7 cellular contexts compared by ENCODE assay signal in genomic region chr19:55503447-55504251, GRCh38. TPM values are rescaled to one million over a fixed set of nuclear protein-coding genes. Genes with fewer than 3 reads are reported as not detected.
DNase-seq lines count a peak whose midpoint lies in the region; ATAC-seq and TF ChIP-seq lines count a peak whose summit lies in the region.

No MANE protein-coding gene starts in this region.

- peak overlapping the region; percentile 78 to 89 (median 89) for H3K27ac ChIP-seq in sigmoid colon

- 16 to 29% methylated on average over 68 of the region's 68 CpGs for WGBS in sigmoid colon, 2 donors

- no peak for TF ChIP-seq EP300 in sigmoid colon (IDR thresholded peaks at IDR 0.05)

- H3K36me3 ChIP-seq in sigmoid colon, result peaks cover 11 to 34% (median 19%) of the 10 kb centered on the region in 4 donors

- no peaks in the 10 kb centered on the region for H3K27me3 ChIP-seq in sigmoid colon

- peaks cover 0 to 20% (median 10%) of the 10 kb centered on the region in 4 donors for H3K4me1 ChIP-seq in sigmoid colon

- peak; percentile 98 to 99 (median 99) for TF ChIP-seq CTCF in sigmoid colon (IDR thresholded peaks at IDR 0.05)

- ATAC-seq in GM18502 (IDR thresholded peaks at IDR 0.05; ENCODE audit: poor library complexity, unreplicated experiment), result peak; percentile 90
- ATAC-seq in HG02943 (IDR thresholded peaks at IDR 0.05; ENCODE audit: low read depth, unreplicated experiment), result peak; percentile 83

- intact Hi-C loops in sigmoid colon (cut with DNase I), result loop anchor here (1.0 to 10.0 kb wide), 3 partner anchors 35 to 361 kb away; partner anchors contain the start of gene UBE2S

- H3K4me3 ChIP-seq in sigmoid colon, result peak overlapping the region; percentile 34 to 54 (median 46)

- TF ChIP-seq POLR2A in sigmoid colon (IDR thresholded peaks at IDR 0.05), result no peak

- no peaks in the 10 kb centered on the region for H3K9me3 ChIP-seq in sigmoid colon

- peak; percentile 75 to 87 for DNase-seq in NCI-H187 (lab: John Stamatoyannopoulos, UW)
- peak; percentile 85 for DNase-seq in T1000 (lab: John Stamatoyannopoulos, UW)
- peak; percentile 97 for DNase-seq in astrocyte of the hippocampus (ENCODE audit: low read depth, low spot score)
- peak; percentile 77 to 99 (median 92) for DNase-seq in hypothalamus (lab: John Stamatoyannopoulos, UW)
- peak; percentile 97 for DNase-seq in sigmoid colon

RNA-seq across cellular contexts. Expression of gene SSC5D, which starts 15.4 kb away (rescaled TPM):
- 10 to 100 TPM in 3 of 4 donors, 1 to 10 TPM in 1; 9.9 to 66.7 (median 19.2) TPM for total RNA-seq in sigmoid colon
- 1 to 10 TPM in 2 of 3 donors, not detected in 1; 1.2 to 3.8 TPM for polyA plus RNA-seq in sigmoid colon

RNA-seq across cellular contexts. Expression of gene NAT14, which starts 18.7 kb away (rescaled TPM):
- 10 to 100 TPM in 1 of 4 donors, 1 to 10 TPM in 3; 6.4 to 10.5 (median 8.4) TPM for total RNA-seq in sigmoid colon
- polyA plus RNA-seq in sigmoid colon, result 10 to 100 TPM in 1 of 3 donors, 1 to 10 TPM in 2; 1.4 to 13.7 (median 2.4) TPM

RNA-seq across cellular contexts. Expression of gene ZNF628, which starts 27.2 kb away (rescaled TPM):
- total RNA-seq in sigmoid colon, result 10 to 100 TPM in 1 of 4 donors, 1 to 10 TPM in 3; 1.4 to 15.0 (median 3.7) TPM
- 10 to 100 TPM in 1 of 3 donors, 1 to 10 TPM in 2; 1.8 to 10.1 (median 2.5) TPM for polyA plus RNA-seq in sigmoid colon

RNA-seq across cellular contexts. Expression of gene SBK2, which starts 33.3 kb away (rescaled TPM):
- total RNA-seq in sigmoid colon, result not detected
- polyA plus RNA-seq in sigmoid colon, result not detected

RNA-seq across cellular contexts. Expression of gene C19orf85, which starts 39.1 kb away (rescaled TPM):
- total RNA-seq in sigmoid colon, result not detected
- under 1 TPM in 1 of 3 donors, not detected in 2; 0.07 TPM for polyA plus RNA-seq in sigmoid colon

Comparison
In these comparisons a context has a peak if more than half of its experiments do, and no peak if none do; other contexts are left out.
1. Peak in every context shown above with its lines: DNase-seq, ATAC-seq, H3K4me3 ChIP-seq and H3K27ac ChIP-seq.